In genomic region chr4:63226236-63226635, GRCh38 we compare ENCODE assay signal across 15 cellular contexts.
A peak's percentile ranks its signal among the peaks of the same experiment; 100 is the strongest.
DNase-seq lines count a peak whose midpoint lies in the region; ATAC-seq and TF ChIP-seq lines count a peak whose summit lies in the region.
"Had no signal": no experiment of that assay in that cellular context is flagged by ENCODE, and none has a peak within 500 bp of the region (broad histone marks: within the 10 kb centered on the region; RNA-seq: fewer than 3 reads in every experiment).

No MANE protein-coding gene starts in this region.

- no peak overlapping the region for H3K14ac ChIP-seq in neuronal stem cell (ENCODE audit: low read length)

- H3K18ac ChIP-seq in neuronal stem cell (ENCODE audit: low read length) = no peak overlapping the region

- no peak overlapping the region for H2BK5ac ChIP-seq in neuronal stem cell (ENCODE audit: low read length)

- no peak overlapping the region for H3K4me2 ChIP-seq in neuronal stem cell (ENCODE audit: insufficient read depth, low read length, poor library complexity, severe bottlenecking)

- peak overlapping the region; percentile 58 for H2AFZ ChIP-seq in neuronal stem cell (ENCODE audit: low read length)
- H2AFZ ChIP-seq: GM23248 had no signal

- H3K4me1 ChIP-seq in neuronal stem cell (ENCODE audit: control insufficient read depth in 2 of 2, insufficient read depth in 1 of 2, low read depth in 1 of 2, low read length in 2 of 2) = peaks cover 4 to 6% of the 10 kb centered on the region in 2 donors
- no peaks in the 10 kb centered on the region for H3K4me1 ChIP-seq in effector memory CD4-positive, alpha-beta T cell (ENCODE audit: control insufficient read depth, insufficient read depth, low read length, poor library complexity, severe bottlenecking)
- H3K4me1 ChIP-seq: HAP-1 had no signal

- H3K27me3 ChIP-seq in neuronal stem cell (ENCODE audit: control insufficient read depth in 3 of 3, insufficient read depth in 3 of 3, low read depth in 1 of 3, low read length in 3 of 3) = no peaks in the 10 kb centered on the region
- H3K27me3 ChIP-seq in effector memory CD4-positive, alpha-beta T cell (replicated peaks; ENCODE audit: control insufficient read depth, insufficient read depth, low read length, poor library complexity, severe bottlenecking) = no peaks in the 10 kb centered on the region

- H3K9me3 ChIP-seq in neuronal stem cell (replicated peaks in 1 of 2; ENCODE audit: control insufficient read depth in 2 of 2, insufficient read depth in 1 of 2, low read depth in 1 of 2, low read length in 2 of 2) = peaks cover 0 to 11% of the 10 kb centered on the region in 2 donors
- no peaks in the 10 kb centered on the region for H3K9me3 ChIP-seq in effector memory CD4-positive, alpha-beta T cell (ENCODE audit: control insufficient read depth, low read length)
- H3K9me3 ChIP-seq: HAP-1 had no signal

- H3K36me3 Mint-ChIP-seq in WTC11 = no peaks in the 10 kb centered on the region
- H3K36me3 Mint-ChIP-seq in activated CD8-positive, alpha-beta T cell treated with anti-CD3 and anti-CD28 coated beads, Interleukin-2, amount 10 ng/mL, durations not matched to agents 7 days and 5 days (ENCODE audit: low read depth) = no peaks in the 10 kb centered on the region
- H3K36me3 Mint-ChIP-seq: CD4-positive, alpha-beta memory T cell had no signal

- H3K9ac ChIP-seq in neuronal stem cell (ENCODE audit: low read depth, low read length, poor library complexity) = no peak overlapping the region
- H3K9ac ChIP-seq: GM23248 had no signal

- H4K91ac ChIP-seq in neuronal stem cell (ENCODE audit: low read depth, low read length, poor library complexity) = no peak overlapping the region

- no CpG with 5 or more reads among the region's 1 CpG for WGBS in neuronal stem cell (ENCODE audit: extremely low coverage in 2 of 2, insufficient read length in 2 of 2, insufficient replicate concordance in 1 of 2), 2 donors

- H3K4me1 Mint-ChIP-seq in WTC11 = peaks cover 6% of the 10 kb centered on the region
- no peaks in the 10 kb centered on the region for H3K4me1 Mint-ChIP-seq in activated CD8-positive, alpha-beta T cell treated with anti-CD3 and anti-CD28 coated beads, Interleukin-2, amount 10 ng/mL, durations not matched to agents 7 days and 5 days (ENCODE audit: low read depth)
- H3K4me1 Mint-ChIP-seq: CD4-positive, alpha-beta memory T cell had no signal

- ATAC-seq in WTC11 (peak; percentile 69), HG02571 (IDR thresholded peaks at IDR 0.05; ENCODE audit: unreplicated experiment) (no peak)
- ATAC-seq in activated CD8-positive, alpha-beta T cell treated with anti-CD3 and anti-CD28 coated beads, Interleukin-2, amount 10 ng/mL, durations not matched to agents 7 days and 5 days = no peak

- H2BK120ac ChIP-seq in neuronal stem cell (ENCODE audit: low read depth, low read length) = no peak overlapping the region

- no peak overlapping the region for H3K4ac ChIP-seq in neuronal stem cell (ENCODE audit: low read length)

- peaks cover 6% of the 10 kb centered on the region for H3K9me3 Mint-ChIP-seq in WTC11
- peaks cover 14% of the 10 kb centered on the region for H3K9me3 Mint-ChIP-seq in activated CD8-positive, alpha-beta T cell treated with anti-CD3 and anti-CD28 coated beads, Interleukin-2, amount 10 ng/mL, durations not matched to agents 7 days and 5 days (ENCODE audit: insufficient read depth)

- no peak overlapping the region for H3K27ac Mint-ChIP-seq in WTC11
- no peak overlapping the region for H3K27ac Mint-ChIP-seq in activated CD8-positive, alpha-beta T cell treated with anti-CD3 and anti-CD28 coated beads, Interleukin-2, amount 10 ng/mL, durations not matched to agents 7 days and 5 days
- H3K27ac Mint-ChIP-seq: CD4-positive, alpha-beta memory T cell; HFFc6 had no signal

- no peak for TF ChIP-seq CTCF in WTC11 (IDR thresholded peaks at IDR 0.05)

- H3K36me3 ChIP-seq in neuronal stem cell (replicated peaks in 1 of 2; ENCODE audit: control insufficient read depth in 2 of 2, insufficient read depth in 2 of 2, low read length in 2 of 2) = no peaks in the 10 kb centered on the region
- H3K36me3 ChIP-seq in effector memory CD4-positive, alpha-beta T cell (ENCODE audit: control insufficient read depth, insufficient read depth, low read length) = no peaks in the 10 kb centered on the region
- H3K36me3 ChIP-seq: HAP-1 had no signal

- DNase-seq in WTC11 (ENCODE audit: low spot score) (no peak), left kidney (ENCODE audit: low read depth, low spot score) (peak; percentile 9), neuronal stem cell (ENCODE audit: low spot score) (no peak)
- no peak for DNase-seq in effector memory CD4-positive, alpha-beta T cell
- DNase-seq in activated CD8-positive, alpha-beta T cell treated with anti-CD3 and anti-CD28 coated beads, Interleukin-2, amount 10 ng/mL, durations not matched to agents 7 days and 5 days = no peak
- DNase-seq: C1 segment of cervical spinal cord; Calu3; CD4-positive, alpha-beta memory T cell; COR-L47; DMS53; DND-41; GM23248; HFFc6 had no signal

- H3K23ac ChIP-seq in neuronal stem cell (ENCODE audit: low read depth, low read length, poor library complexity) = no peak overlapping the region

- CTCF ChIA-PET in WTC11 (lab: Charles Lee) = interaction anchor here (1.3 kb wide), 1 partner anchor 330 kb away, joined by 3 read pairs; no protein-coding TSS in a partner anchor
- CTCF ChIA-PET in activated CD8-positive, alpha-beta T cell treated with anti-CD3 and anti-CD28 coated beads, Interleukin-2, amount 10 ng/mL, durations not matched to agents 7 days and 5 days (lab: Charles Lee) = no interaction called here

- no peak overlapping the region for H2AK5ac ChIP-seq in neuronal stem cell (ENCODE audit: low read depth, low read length)

- no peak overlapping the region for H3K27ac ChIP-seq in neuronal stem cell (replicated peaks; ENCODE audit: low read length)
- no peak overlapping the region for H3K27ac ChIP-seq in effector memory CD4-positive, alpha-beta T cell (ENCODE audit: insufficient read depth, low read length, poor library complexity, severe bottlenecking)
- H3K27ac ChIP-seq: GM23248 had no signal

- H2BK15ac ChIP-seq in neuronal stem cell (ENCODE audit: low read length) = no peak overlapping the region

- H3K79me1 ChIP-seq in neuronal stem cell (ENCODE audit: low read depth, low read length) = no peaks in the 10 kb centered on the region

- no peak overlapping the region for H4K8ac ChIP-seq in neuronal stem cell (ENCODE audit: low read depth, low read length)

- no peaks in the 10 kb centered on the region for H3K27me3 Mint-ChIP-seq in WTC11 (ENCODE audit: low read depth)
- H3K27me3 Mint-ChIP-seq in activated CD8-positive, alpha-beta T cell treated with anti-CD3 and anti-CD28 coated beads, Interleukin-2, amount 10 ng/mL, durations not matched to agents 7 days and 5 days (ENCODE audit: low read depth) = no peaks in the 10 kb centered on the region
- H3K27me3 Mint-ChIP-seq: CD4-positive, alpha-beta memory T cell had no signal

- H3K4me3 ChIP-seq in neuronal stem cell (ENCODE audit: low read length in 2 of 2) = no peak overlapping the region
- no peak overlapping the region for H3K4me3 ChIP-seq in effector memory CD4-positive, alpha-beta T cell (ENCODE audit: insufficient read depth, low read depth, low read length, poor library complexity, severe bottlenecking)
- H3K4me3 ChIP-seq: GM23248, HAP-1 had no signal

- no peak overlapping the region for H2BK12ac ChIP-seq in neuronal stem cell (ENCODE audit: low read length)

- POLR2A ChIA-PET in WTC11 (lab: Charles Lee) = no interaction called here
- POLR2A ChIA-PET in activated CD8-positive, alpha-beta T cell treated with anti-CD3 and anti-CD28 coated beads, Interleukin-2, amount 10 ng/mL, durations not matched to agents 7 days and 5 days (lab: Charles Lee) = no interaction called here

- no peak overlapping the region for H3K4me3 Mint-ChIP-seq in WTC11
- H3K4me3 Mint-ChIP-seq in activated CD8-positive, alpha-beta T cell treated with anti-CD3 and anti-CD28 coated beads, Interleukin-2, amount 10 ng/mL, durations not matched to agents 7 days and 5 days = no peak overlapping the region
- H3K4me3 Mint-ChIP-seq: CD4-positive, alpha-beta memory T cell; HFFc6 had no signal

TF ChIP-seq in WTC11, 78 proteins besides CTCF, POLR2A, EP300 and RAD21:
- TF ChIP-seq ZSCAN18 (CRISPR knock-in tag; IDR thresholded peaks at IDR 0.05) = no peak
- TF ChIP-seq OVOL2 (CRISPR knock-in tag; IDR thresholded peaks at IDR 0.05; ENCODE audit: borderline replicate concordance) = no peak
- no peak for TF ChIP-seq GTF2I (CRISPR knock-in tag; conservative IDR thresholded peaks at IDR 0.05)
- no peak for TF ChIP-seq ZNF138 (CRISPR knock-in tag; conservative IDR thresholded peaks at IDR 0.05)
TF ChIP-seq in WTC11: peak in this region for 0.
